24 cellular contexts compared by ENCODE assay signal in the genomic region with DNA sequence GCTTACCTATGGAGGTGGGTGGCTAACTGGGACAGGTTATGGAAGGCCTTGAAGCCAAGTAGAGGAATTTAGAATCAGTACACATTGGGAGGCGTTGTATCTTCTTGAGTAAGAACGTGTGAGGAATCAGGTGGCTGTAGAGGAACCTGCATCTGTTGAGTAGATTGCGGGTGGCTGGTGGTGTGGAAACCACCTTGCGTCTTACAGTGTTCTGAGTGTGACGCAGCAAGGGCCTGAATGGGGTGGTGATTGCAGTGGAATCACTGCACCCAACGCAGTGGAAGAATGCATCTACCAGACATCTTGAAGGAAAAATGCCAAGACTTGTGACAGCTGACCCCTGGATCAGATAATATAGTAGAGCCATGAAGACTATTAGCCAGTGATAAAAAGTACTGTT.
A peak's percentile ranks its signal among the peaks of the same experiment; 100 is the strongest.
DNase-seq lines count a peak whose midpoint lies in the region; ATAC-seq and TF ChIP-seq lines count a peak whose summit lies in the region.
"Had no signal": no experiment of that assay in that cellular context is flagged by ENCODE, and none has a peak within 500 bp of the region (broad histone marks: within the 10 kb centered on the region; RNA-seq: fewer than 3 reads in every experiment).

No MANE protein-coding gene starts in this region.

- H3K36me3 ChIP-seq in lower lobe of right lung: peaks cover 67% of the 10 kb centered on the region
- H3K36me3 ChIP-seq in heart right ventricle: peaks cover 0 to 35% (median 9%) of the 10 kb centered on the region in 9 donors
- H3K36me3 ChIP-seq: BLaER1, neutrophil had no signal

- H3K9me3 ChIP-seq in lower lobe of right lung (no peaks in the 10 kb centered on the region), heart right ventricle (no peaks in the 10 kb centered on the region)
- H3K9me3 ChIP-seq: adrenal gland, BLaER1, neutrophil had no signal

- no peak for DNase-seq in activated CD4-positive, alpha-beta memory T cell treated with anti-CD3 and anti-CD28 coated beads, Interleukin-2, amount 10 ng/mL, durations not matched to agents 7 days and 5 days
- DNase-seq in activated CD4-positive, alpha-beta memory T cell treated with anti-CD3 and anti-CD28 coated beads for 36 hours: no peak
- DNase-seq in lower lobe of right lung (no peak), NCI-H510A (lab: John Stamatoyannopoulos, UW) (no peak), heart right ventricle (no peak)
- DNase-seq: activated CD4-positive, alpha-beta T cell treated with anti-CD3 and anti-CD28 coated beads, Interleukin-2, amount 50 U/mL, for 48 hours; activated T-cell treated with anti-CD3 and anti-CD28 coated beads, Interleukin-2, amount 50 U/mL, for 48 hours; adrenal gland; central memory CD4-positive, alpha-beta T cell; GDM1; H9; NCI-H1436 treated with DMSO at 0.1 percent for 48 hours; NCI-H2171 treated with DMSO at 0.1 percent for 48 hours; Right ventricle myocardium superior; stimulated activated CD4-positive, alpha-beta T cell treated with anti-CD3 and anti-CD28 coated beads, Interleukin-15, amount 100 ng/mL, for 24 hours; stimulated activated naive CD4-positive, alpha-beta T cell; SW 1271; trophoblast cell had no signal

- peaks cover 77% of the 10 kb centered on the region for H3K4me1 Mint-ChIP-seq in activated CD4-positive, alpha-beta memory T cell treated with anti-CD3 and anti-CD28 coated beads, Interleukin-2, amount 10 ng/mL, durations not matched to agents 7 days and 5 days
- peaks cover 46% of the 10 kb centered on the region for H3K4me1 Mint-ChIP-seq in activated CD4-positive, alpha-beta memory T cell treated with anti-CD3 and anti-CD28 coated beads for 36 hours (ENCODE audit: low read depth)
- H3K4me1 Mint-ChIP-seq in stimulated activated memory B cell treated with anti-CD40 and anti-IgM and Interleukin-4, amounts not matched to agents 10 μg/mL and 1 μg/mL and 100 μg/mL, for 72 hours: peaks cover 50% of the 10 kb centered on the region
- H3K4me1 Mint-ChIP-seq: H9 had no signal

- no peak for ATAC-seq in lower lobe of right lung
- peak; percentile 35 for ATAC-seq in stimulated activated memory B cell treated with anti-CD40 and anti-IgM and Interleukin-4, amounts not matched to agents 10 μg/mL and 1 μg/mL and 100 μg/mL, for 72 hours
- ATAC-seq in HG03039 (IDR thresholded peaks at IDR 0.05; ENCODE audit: unreplicated experiment): no peak
- ATAC-seq in heart right ventricle: no peak
- ATAC-seq: HepG2 had no signal

- no peaks in the 10 kb centered on the region for H3K27me3 Mint-ChIP-seq in activated CD4-positive, alpha-beta memory T cell treated with anti-CD3 and anti-CD28 coated beads, Interleukin-2, amount 10 ng/mL, durations not matched to agents 7 days and 5 days
- H3K27me3 Mint-ChIP-seq in activated CD4-positive, alpha-beta memory T cell treated with anti-CD3 and anti-CD28 coated beads for 36 hours: no peaks in the 10 kb centered on the region
- peaks cover 5% of the 10 kb centered on the region for H3K27me3 Mint-ChIP-seq in stimulated activated memory B cell treated with anti-CD40 and anti-IgM and Interleukin-4, amounts not matched to agents 10 μg/mL and 1 μg/mL and 100 μg/mL, for 72 hours

- H3K4me3 ChIP-seq in lower lobe of right lung: no peak overlapping the region
- no peak overlapping the region for H3K4me3 ChIP-seq in heart right ventricle
- H3K4me3 ChIP-seq: adrenal gland, BLaER1 had no signal

- intact Hi-C loops in activated CD4-positive, alpha-beta memory T cell treated with anti-CD3 and anti-CD28 coated beads for 36 hours (cut with micrococcal nuclease): no loop called here
- intact Hi-C loops in lower lobe of right lung (cut with DNase I) (no loop called here), heart right ventricle (cut with DNase I) (loop anchor here in 1 of 10 donors (10.0 kb wide), 2 partner anchors 121 to 151 kb away; no protein-coding TSS in a partner anchor)

- H3K27me3 ChIP-seq in lower lobe of right lung (ENCODE audit: low read depth): no peaks in the 10 kb centered on the region
- H3K27me3 ChIP-seq in heart right ventricle: no peaks in the 10 kb centered on the region
- H3K27me3 ChIP-seq: adrenal gland, BLaER1, neutrophil had no signal

- CTCF ChIA-PET in activated CD4-positive, alpha-beta memory T cell treated with anti-CD3 and anti-CD28 coated beads, Interleukin-2, amount 10 ng/mL, durations not matched to agents 7 days and 5 days (lab: Charles Lee): interaction anchor here (3.2 kb wide), 1 partner anchor 18 kb away, joined by 18 read pairs; no protein-coding TSS in a partner anchor
- CTCF ChIA-PET in activated CD4-positive, alpha-beta memory T cell treated with anti-CD3 and anti-CD28 coated beads for 36 hours (lab: Charles Lee): no interaction called here

- peaks cover 37% of the 10 kb centered on the region for H3K36me3 Mint-ChIP-seq in activated CD4-positive, alpha-beta memory T cell treated with anti-CD3 and anti-CD28 coated beads, Interleukin-2, amount 10 ng/mL, durations not matched to agents 7 days and 5 days (ENCODE audit: low read depth)
- peaks cover 3% of the 10 kb centered on the region for H3K36me3 Mint-ChIP-seq in activated CD4-positive, alpha-beta memory T cell treated with anti-CD3 and anti-CD28 coated beads for 36 hours
- no peaks in the 10 kb centered on the region for H3K36me3 Mint-ChIP-seq in stimulated activated memory B cell treated with anti-CD40 and anti-IgM and Interleukin-4, amounts not matched to agents 10 μg/mL and 1 μg/mL and 100 μg/mL, for 72 hours

- TF ChIP-seq CTCF in VCaP (conservative IDR thresholded peaks at IDR 0.05) (no peak), lower lobe of right lung (IDR thresholded peaks at IDR 0.05) (no peak), heart right ventricle (IDR thresholded peaks at IDR 0.05) (no peak)

- H3K27ac ChIP-seq in VCaP: peak overlapping the region; percentile 100
- peak overlapping the region; percentile 5 for H3K27ac ChIP-seq in lower lobe of right lung
- peak overlapping the region in 1 of 10 donors; percentile 97 for H3K27ac ChIP-seq in heart right ventricle
- H3K27ac ChIP-seq: BLaER1, neutrophil had no signal

- POLR2A ChIA-PET in activated CD4-positive, alpha-beta memory T cell treated with anti-CD3 and anti-CD28 coated beads, Interleukin-2, amount 10 ng/mL, durations not matched to agents 7 days and 5 days (lab: Charles Lee): interaction anchor here (1.1 to 8.9 kb wide), 3 partner anchors 15 to 25 kb away, joined by 3 to 121 read pairs (median 17); no protein-coding TSS in a partner anchor
- POLR2A ChIA-PET in activated CD4-positive, alpha-beta memory T cell treated with anti-CD3 and anti-CD28 coated beads for 36 hours (lab: Charles Lee): no interaction called here

- H3K27ac Mint-ChIP-seq in activated CD4-positive, alpha-beta memory T cell treated with anti-CD3 and anti-CD28 coated beads, Interleukin-2, amount 10 ng/mL, durations not matched to agents 7 days and 5 days: peak overlapping the region; percentile 3
- no peak overlapping the region for H3K27ac Mint-ChIP-seq in activated CD4-positive, alpha-beta memory T cell treated with anti-CD3 and anti-CD28 coated beads for 36 hours
- H3K27ac Mint-ChIP-seq in stimulated activated memory B cell treated with anti-CD40 and anti-IgM and Interleukin-4, amounts not matched to agents 10 μg/mL and 1 μg/mL and 100 μg/mL, for 72 hours: peak overlapping the region; percentile 1
- H3K27ac Mint-ChIP-seq: H9 had no signal

- 91 to 93% methylated on average over 6 of the region's 6 CpGs for WGBS in heart right ventricle, 2 donors

- no peak overlapping the region for H3K4me3 Mint-ChIP-seq in activated CD4-positive, alpha-beta memory T cell treated with anti-CD3 and anti-CD28 coated beads, Interleukin-2, amount 10 ng/mL, durations not matched to agents 7 days and 5 days
- H3K4me3 Mint-ChIP-seq in activated CD4-positive, alpha-beta memory T cell treated with anti-CD3 and anti-CD28 coated beads for 36 hours: no peak overlapping the region
- H3K4me3 Mint-ChIP-seq in stimulated activated memory B cell treated with anti-CD40 and anti-IgM and Interleukin-4, amounts not matched to agents 10 μg/mL and 1 μg/mL and 100 μg/mL, for 72 hours: no peak overlapping the region
- H3K4me3 Mint-ChIP-seq: H9 had no signal

- H3K4me1 ChIP-seq in lower lobe of right lung: peaks cover 61% of the 10 kb centered on the region
- peaks cover 9 to 58% (median 43%) of the 10 kb centered on the region in 9 donors for H3K4me1 ChIP-seq in heart right ventricle

- H3K9me3 Mint-ChIP-seq in activated CD4-positive, alpha-beta memory T cell treated with anti-CD3 and anti-CD28 coated beads, Interleukin-2, amount 10 ng/mL, durations not matched to agents 7 days and 5 days: peaks cover 9% of the 10 kb centered on the region
- H3K9me3 Mint-ChIP-seq in activated CD4-positive, alpha-beta memory T cell treated with anti-CD3 and anti-CD28 coated beads for 36 hours: peaks cover 4% of the 10 kb centered on the region
- H3K9me3 Mint-ChIP-seq in stimulated activated memory B cell treated with anti-CD40 and anti-IgM and Interleukin-4, amounts not matched to agents 10 μg/mL and 1 μg/mL and 100 μg/mL, for 72 hours: peaks cover under 1% of the 10 kb centered on the region
